Comparison of ENCODE assay signal across 1 cellular context in genomic region chr3:10594915-10595314, GRCh38.
TF ChIP-seq lines count a peak whose summit lies in the region.

No MANE protein-coding gene starts in this region.

TF ChIP-seq in IMR-90, 13 proteins besides CTCF, POLR2A, EP300 and RAD21 (continued from another document):
- no peak for TF ChIP-seq RCOR1 (IDR thresholded peaks at IDR 0.05; ENCODE audit: insufficient replicate concordance, low read length)
- no peak for TF ChIP-seq FOS (IDR thresholded peaks at IDR 0.05; ENCODE audit: low read depth, low read length)
- no peak for TF ChIP-seq CHD1 (IDR thresholded peaks at IDR 0.05; ENCODE audit: low read depth, low read length)
- no peak for TF ChIP-seq MXI1 (IDR thresholded peaks at IDR 0.05; ENCODE audit: borderline replicate concordance, low read depth, low read length)
- no peak for TF ChIP-seq RFX5 (IDR thresholded peaks at IDR 0.05; ENCODE audit: low read depth, low read length)
